In the genomic region with DNA sequence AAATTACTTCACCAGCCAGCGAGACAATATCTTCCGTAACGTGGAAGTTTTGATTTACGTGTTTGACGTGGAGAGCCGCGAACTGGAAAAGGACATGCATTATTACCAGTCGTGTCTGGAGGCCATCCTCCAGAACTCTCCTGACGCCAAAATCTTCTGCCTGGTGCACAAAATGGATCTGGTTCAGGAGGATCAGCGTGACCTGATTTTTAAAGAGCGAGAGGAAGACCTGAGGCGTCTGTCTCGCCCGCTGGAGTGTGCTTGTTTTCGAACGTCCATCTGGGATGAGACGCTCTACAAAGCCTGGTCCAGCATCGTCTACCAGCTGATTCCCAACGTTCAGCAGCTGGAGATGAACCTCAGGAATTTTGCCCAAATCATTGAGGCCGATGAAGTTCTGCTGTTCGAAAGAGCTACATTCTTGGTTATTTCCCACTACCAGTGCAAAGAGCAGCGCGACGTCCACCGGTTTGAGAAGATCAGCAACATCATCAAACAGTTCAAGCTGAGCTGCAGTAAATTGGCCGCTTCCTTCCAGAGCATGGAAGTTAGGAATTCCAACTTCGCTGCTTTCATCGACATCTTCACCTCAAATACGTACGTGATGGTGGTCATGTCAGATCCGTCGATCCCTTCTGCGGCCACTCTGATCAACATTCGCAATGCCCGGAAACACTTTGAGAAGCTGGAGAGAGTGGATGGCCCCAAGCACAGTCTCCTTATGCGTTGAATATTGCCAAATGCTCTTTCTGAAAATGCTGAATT, we compare ENCODE assay signal across 7 cellular contexts. TPM values are rescaled to one million over a fixed set of nuclear protein-coding genes. Genes with fewer than 3 reads are reported as not detected.
DNase-seq lines count a peak whose midpoint lies in the region; TF ChIP-seq lines count a peak whose summit lies in the region.

No MANE protein-coding gene starts in this region.

- TF ChIP-seq CTCF in GM12864 (IDR thresholded peaks at IDR 0.05; ENCODE audit: low read depth, low read length, missing control alignments), result no peak

- H3K9me3 ChIP-seq in iPS-20b (ENCODE audit: insufficient read depth, low read depth, low read length), result no peaks in the 10 kb centered on the region

- peak overlapping the region; percentile 92 for H3K9ac ChIP-seq in iPS-20b (ENCODE audit: low read depth, low read length)

- no peaks in the 10 kb centered on the region for H3K27me3 ChIP-seq in iPS-20b (ENCODE audit: insufficient read depth, low read length)

- DNase-seq in GM12864 (ENCODE audit: low read depth) (no peak), MV-4-11 (lab: John Stamatoyannopoulos, UW) (peak; percentile 4), astrocyte of the hippocampus (ENCODE audit: low read depth, low spot score) (peak; percentile 52), NCI-H345 (lab: John Stamatoyannopoulos, UW) (no peak), mucosa of gallbladder (ENCODE audit: low spot score) (no peak)

- peaks cover 10% of the 10 kb centered on the region; the same call in 1 of the 2 replicates for H3K4me1 ChIP-seq in iPS-20b (ENCODE audit: insufficient read depth, low read length)

- no peaks in the 10 kb centered on the region for H3K36me3 ChIP-seq in iPS-20b (ENCODE audit: insufficient read depth, low read depth, low read length)

- H3K4me3 ChIP-seq in GM12864 (ENCODE audit: low read depth, low read length) (peak overlapping the region; percentile 58), iPS-20b (ENCODE audit: low read length) (peak overlapping the region; percentile 96), skin epidermis (peak overlapping the region; percentile 53 to 93 (median 75))

- H3K27ac ChIP-seq in iPS-20b (ENCODE audit: low read length) (peak overlapping the region; percentile 26), skin epidermis (peak overlapping the region; percentile 63 to 100 (median 94))

RNA-seq across cellular contexts. Expression of gene RRAGA, which starts 0.8 kb away (rescaled TPM):
- 75.8 TPM for total RNA-seq in mucosa of gallbladder

RNA-seq across cellular contexts. Expression of gene SAXO1, which starts 17.0 kb away (rescaled TPM):
- 0.03 TPM for total RNA-seq in mucosa of gallbladder

RNA-seq across cellular contexts. Expression of gene HAUS6, which starts 52.6 kb away (rescaled TPM):
- 7.3 TPM for total RNA-seq in mucosa of gallbladder

Comparison
In these comparisons a context has a peak if more than half of its experiments do, and no peak if none do; other contexts are left out.
1. DNase-seq: peak in MV-4-11 (single experiment) and astrocyte of the hippocampus (single experiment); none in GM12864 (single experiment), NCI-H345 (single experiment) and mucosa of gallbladder (single experiment).
2. Peak in every context shown above with its lines, with median percentiles within 50 percentile points of each other: H3K4me3 ChIP-seq.